ENCODE assay signal across 10 cellular contexts in the genomic region with DNA sequence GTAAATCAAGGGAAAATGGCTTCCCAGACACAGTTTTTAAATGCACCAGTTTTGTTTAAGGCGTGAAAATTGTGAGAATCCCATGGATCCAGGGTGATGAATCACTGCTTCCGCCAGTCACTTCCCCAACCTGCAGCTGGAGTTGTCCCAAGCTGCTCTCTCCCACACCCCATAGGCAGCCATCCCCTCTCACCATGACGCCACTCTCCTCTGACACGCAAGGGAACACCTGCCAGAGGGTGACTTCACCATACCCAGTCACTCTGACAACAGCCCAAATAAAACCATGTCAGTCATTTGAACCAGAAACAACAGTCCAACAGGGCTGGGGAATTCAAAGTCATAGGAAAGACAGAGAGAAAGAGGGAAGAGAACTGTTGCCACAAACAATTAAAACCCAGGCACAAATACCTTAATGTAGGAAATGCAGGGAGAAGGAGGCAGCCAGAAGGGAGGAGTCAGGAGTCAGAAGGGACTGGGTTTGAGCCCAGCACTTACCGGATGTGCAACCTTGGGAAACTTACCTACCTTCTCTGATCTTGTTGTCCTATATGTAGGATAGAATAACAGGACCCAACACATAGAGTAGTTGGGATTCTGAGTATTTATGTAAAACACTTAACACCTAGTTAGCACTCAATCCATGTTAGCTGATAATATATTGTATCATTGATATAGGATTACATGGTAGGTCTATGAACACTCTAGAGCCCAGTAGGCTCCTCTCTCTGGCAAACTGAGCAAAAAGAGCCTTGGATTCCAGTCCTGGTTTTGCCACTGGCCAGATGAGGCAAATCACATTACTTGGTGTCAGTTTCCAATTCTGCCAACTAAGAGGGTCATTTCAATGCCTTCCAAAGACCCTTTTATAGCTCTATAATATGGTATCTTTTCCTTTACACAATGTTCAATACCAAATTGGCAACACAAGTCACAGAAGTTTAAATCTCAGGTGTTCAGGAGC.
DNase-seq lines count a peak whose midpoint lies in the region; ATAC-seq and FAIRE-seq lines count a peak whose summit lies in the region.
"Had no signal": no experiment of that assay in that cellular context is flagged by ENCODE, and none has a peak within 500 bp of the region (broad histone marks: within the 10 kb centered on the region; RNA-seq: fewer than 3 reads in every experiment).

No MANE protein-coding gene starts in this region.

- ATAC-seq in GM18870 (IDR thresholded peaks at IDR 0.05; ENCODE audit: unreplicated experiment): no peak

- FAIRE-seq in RCC 7860 (lab: Jason Lieb, UNC): no peak
- FAIRE-seq: D721Med had no signal

- DNase-seq in DMS53 treated with DMSO at 0.1 percent for 48 hours (lab: John Stamatoyannopoulos, UW; ENCODE audit: unreplicated experiment): peak; percentile 81
- DNase-seq in NCI-H2081 treated with DMSO at 0.1 percent for 48 hours (lab: John Stamatoyannopoulos, UW): peak; percentile 77
- DNase-seq in dermis blood vessel endothelial cell: peak; percentile 99
- DNase-seq in lung microvascular endothelial cell (ENCODE audit: low read depth in 2 of 2): peak; percentile 98 to 99
- DNase-seq in RCC 7860 (ENCODE audit: low spot score): no peak
- DNase-seq in activated CD4-positive, CD25-positive, alpha-beta regulatory T cell (lab: John Stamatoyannopoulos, UW): no peak
- no peak for DNase-seq in amniotic stem cell (lab: John Stamatoyannopoulos, UW)
- DNase-seq: SW 1271 had no signal

Comparison
In these comparisons a context has a peak if more than half of its experiments do, and no peak if none do; other contexts are left out.
1. DNase-seq: peak in DMS53 treated with DMSO at 0.1 percent for 48 hours (single experiment), NCI-H2081 treated with DMSO at 0.1 percent for 48 hours (single experiment), dermis blood vessel endothelial cell (single experiment) and lung microvascular endothelial cell (2 of 2); none in RCC 7860 (single experiment), activated CD4-positive, CD25-positive, alpha-beta regulatory T cell (0 of 4) and amniotic stem cell (single experiment).